In the genomic region with DNA sequence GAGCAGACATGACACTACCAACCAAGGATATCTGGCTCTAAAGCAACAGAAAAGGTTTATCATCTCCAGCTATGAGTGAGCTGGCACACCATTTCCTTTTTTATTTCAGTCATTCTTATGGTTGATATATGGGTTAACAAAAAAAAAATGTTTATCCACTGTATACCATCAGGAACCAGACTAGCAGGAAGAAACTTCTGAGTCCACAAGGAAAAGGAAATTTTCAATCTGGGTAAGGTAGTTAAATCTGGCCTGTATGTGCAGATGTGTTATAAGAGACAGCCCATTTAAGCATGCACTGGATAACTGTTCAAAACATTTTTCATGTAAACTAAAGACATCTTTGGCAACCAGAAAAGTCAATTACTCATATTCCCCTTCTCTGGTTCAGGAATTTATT, we compare ENCODE assay signal across 13 cellular contexts.
"Had no signal": no experiment of that assay in that cellular context is flagged by ENCODE, and none has a peak within 500 bp of the region (broad histone marks: within the 10 kb centered on the region; RNA-seq: fewer than 3 reads in every experiment).

No MANE protein-coding gene starts in this region.

- ATAC-seq: activated naive CD8-positive, alpha-beta T cell treated with anti-CD3 and anti-CD28 coated beads, Interleukin-2, amount 50 U/mL, for 24 hours; natural killer cell treated with Interleukin-12 subunit alpha and Interleukin-12 subunit beta and Interleukin-15 and Interleukin-18, amount 100 ng/mL, for 72 hours; upper lobe of right lung had no signal

- H3K4me1 ChIP-seq: colonic mucosa, upper lobe of right lung had no signal

- H3K27ac Mint-ChIP-seq: activated CD4-positive, alpha-beta memory T cell treated with anti-CD3 and anti-CD28 coated beads, Interleukin-2, amount 10 ng/mL, durations not matched to agents 7 days and 5 days; activated naive CD8-positive, alpha-beta T cell treated with anti-CD3 and anti-CD28 coated beads, Interleukin-2, amount 50 U/mL, for 24 hours; natural killer cell treated with Interleukin-12 subunit alpha and Interleukin-12 subunit beta and Interleukin-15 and Interleukin-18, amount 100 ng/mL, for 72 hours; stimulated activated naive CD8-positive, alpha-beta T cell treated with anti-CD3 and anti-CD28 coated beads, Interleukin-15, Interleukin-2, amounts not matched to agents 100 ng/mL and 50 ng/mL, for 24 hours had no signal

- H3K4me3 ChIP-seq: colonic mucosa, sigmoid colon, upper lobe of right lung had no signal

- H3K9me3 Mint-ChIP-seq: activated CD4-positive, alpha-beta memory T cell treated with anti-CD3 and anti-CD28 coated beads, Interleukin-2, amount 10 ng/mL, durations not matched to agents 7 days and 5 days; activated naive CD8-positive, alpha-beta T cell treated with anti-CD3 and anti-CD28 coated beads, Interleukin-2, amount 50 U/mL, for 24 hours; natural killer cell treated with Interleukin-12 subunit alpha and Interleukin-12 subunit beta and Interleukin-15 and Interleukin-18, amount 100 ng/mL, for 72 hours; stimulated activated naive CD8-positive, alpha-beta T cell treated with anti-CD3 and anti-CD28 coated beads, Interleukin-15, Interleukin-2, amounts not matched to agents 100 ng/mL and 50 ng/mL, for 24 hours had no signal

- H3K9me3 ChIP-seq: colonic mucosa, sigmoid colon, upper lobe of right lung had no signal

- H3K4me3 Mint-ChIP-seq: activated CD4-positive, alpha-beta memory T cell treated with anti-CD3 and anti-CD28 coated beads, Interleukin-2, amount 10 ng/mL, durations not matched to agents 7 days and 5 days; activated naive CD8-positive, alpha-beta T cell treated with anti-CD3 and anti-CD28 coated beads, Interleukin-2, amount 50 U/mL, for 24 hours; natural killer cell treated with Interleukin-12 subunit alpha and Interleukin-12 subunit beta and Interleukin-15 and Interleukin-18, amount 100 ng/mL, for 72 hours; stimulated activated naive CD8-positive, alpha-beta T cell treated with anti-CD3 and anti-CD28 coated beads, Interleukin-15, Interleukin-2, amounts not matched to agents 100 ng/mL and 50 ng/mL, for 24 hours had no signal

- DNase-seq: activated CD4-positive, alpha-beta memory T cell treated with anti-CD3 and anti-CD28 coated beads, Interleukin-2, amount 10 ng/mL, durations not matched to agents 7 days and 5 days; activated CD4-positive, CD25-positive, alpha-beta regulatory T cell treated with anti-CD3 and anti-CD28 coated beads, Interleukin-2, amount 50 U/mL, for 72 hours; activated naive CD4-positive, alpha-beta T cell treated with Interleukin-2 at 50 U/mL for 16 hours; activated naive CD8-positive, alpha-beta T cell treated with anti-CD3 and anti-CD28 coated beads, Interleukin-2, amount 50 U/mL, for 24 hours; colonic mucosa; hypothalamus; nucleus accumbens; sigmoid colon; stimulated activated CD4-positive, alpha-beta T cell treated with anti-CD3 and anti-CD28 coated beads, Interleukin-2, amount 100 ng/mL, for 48 hours; SW 1271; upper lobe of right lung had no signal

- H3K36me3 Mint-ChIP-seq: natural killer cell treated with Interleukin-12 subunit alpha and Interleukin-12 subunit beta and Interleukin-15 and Interleukin-18, amount 100 ng/mL, for 72 hours had no signal

- H3K27me3 ChIP-seq: colonic mucosa, sigmoid colon, upper lobe of right lung had no signal

- H3K36me3 ChIP-seq: colonic mucosa, sigmoid colon, upper lobe of right lung had no signal

- H3K27ac ChIP-seq: colonic mucosa, sigmoid colon, upper lobe of right lung had no signal
